Comparison of ENCODE assay signal across 1 cellular context in genomic region chr10:132579027-132579859, GRCh38.
TF ChIP-seq lines count a peak whose summit lies in the region.

No MANE protein-coding gene starts in this region.

TF ChIP-seq in H1, 55 proteins besides CTCF, POLR2A, EP300 and RAD21:
- TF ChIP-seq ASH2L (IDR thresholded peaks at IDR 0.05; ENCODE audit: low read length) (no peak), SIX5 (IDR thresholded peaks at IDR 0.05; ENCODE audit: low read depth, low read length) (no peak), TAF7 (optimal IDR thresholded peaks at IDR 0.05; ENCODE audit: borderline replicate concordance, low read depth, low read length) (no peak), CHD2 (IDR thresholded peaks at IDR 0.05; ENCODE audit: low read length) (no peak), SP1 (IDR thresholded peaks at IDR 0.05; ENCODE audit: low read depth, low read length) (no peak), CBX8 (IDR thresholded peaks at IDR 0.05; ENCODE audit: borderline replicate concordance, low read depth, low read length) (no peak), KDM4A (IDR thresholded peaks at IDR 0.05; ENCODE audit: low read depth, low read length, severe bottlenecking) (no peak), CHD1 (IDR thresholded peaks at IDR 0.05; ENCODE audit: low read depth, low read length) (no peak), POLR2AphosphoS5 (IDR thresholded peaks at IDR 0.05; ENCODE audit: low read depth, low read length) (no peak), NRF1 (IDR thresholded peaks at IDR 0.05; ENCODE audit: low read depth, low read length) (no peak), SIN3A (conservative IDR thresholded peaks at IDR 0.05 in 1 of 2, IDR thresholded peaks at IDR 0.05 in 1 of 2; ENCODE audit: low read depth in 1 of 2, low read length in 2 of 2) (no peak)
